Comparison of ENCODE assay signal across 1 cellular context in the genomic region with DNA sequence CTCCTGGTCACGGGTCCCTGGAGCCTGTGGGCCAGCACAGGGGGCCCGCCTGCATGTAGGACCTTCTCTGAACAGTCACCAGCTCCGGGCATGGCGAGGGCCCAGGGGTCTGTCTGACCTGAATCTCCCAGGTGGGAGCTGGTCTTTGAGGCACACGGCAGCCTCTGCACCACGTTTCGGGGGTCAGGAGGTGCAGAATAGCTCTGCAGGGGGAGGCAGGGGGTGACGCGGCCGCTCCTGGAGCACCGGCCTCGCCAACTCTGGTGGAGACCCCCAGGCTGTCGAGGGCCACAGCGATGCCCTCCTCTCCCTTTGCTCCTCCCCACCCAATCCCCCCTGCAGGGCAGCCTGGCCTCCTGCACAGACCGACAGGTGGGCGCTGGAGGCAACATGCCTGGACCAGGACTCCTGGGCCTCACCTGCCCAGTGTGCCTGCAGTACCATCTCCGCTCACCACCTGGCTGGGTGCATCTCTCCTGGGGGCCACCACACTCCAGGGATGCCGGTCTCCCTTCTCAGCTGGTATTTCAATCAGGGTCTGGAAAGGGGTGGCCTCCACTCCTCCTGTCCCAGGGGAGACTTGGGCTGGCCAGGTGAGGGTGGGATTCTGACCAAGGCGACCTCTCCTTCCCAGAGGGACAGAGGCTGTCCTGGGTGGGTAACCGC.
TF ChIP-seq lines count a peak whose summit lies in the region.

No MANE protein-coding gene starts in this region.

TF ChIP-seq in HepG2, 621 proteins besides CTCF, POLR2A, EP300 and RAD21:
- TF ChIP-seq, protein P1, sequence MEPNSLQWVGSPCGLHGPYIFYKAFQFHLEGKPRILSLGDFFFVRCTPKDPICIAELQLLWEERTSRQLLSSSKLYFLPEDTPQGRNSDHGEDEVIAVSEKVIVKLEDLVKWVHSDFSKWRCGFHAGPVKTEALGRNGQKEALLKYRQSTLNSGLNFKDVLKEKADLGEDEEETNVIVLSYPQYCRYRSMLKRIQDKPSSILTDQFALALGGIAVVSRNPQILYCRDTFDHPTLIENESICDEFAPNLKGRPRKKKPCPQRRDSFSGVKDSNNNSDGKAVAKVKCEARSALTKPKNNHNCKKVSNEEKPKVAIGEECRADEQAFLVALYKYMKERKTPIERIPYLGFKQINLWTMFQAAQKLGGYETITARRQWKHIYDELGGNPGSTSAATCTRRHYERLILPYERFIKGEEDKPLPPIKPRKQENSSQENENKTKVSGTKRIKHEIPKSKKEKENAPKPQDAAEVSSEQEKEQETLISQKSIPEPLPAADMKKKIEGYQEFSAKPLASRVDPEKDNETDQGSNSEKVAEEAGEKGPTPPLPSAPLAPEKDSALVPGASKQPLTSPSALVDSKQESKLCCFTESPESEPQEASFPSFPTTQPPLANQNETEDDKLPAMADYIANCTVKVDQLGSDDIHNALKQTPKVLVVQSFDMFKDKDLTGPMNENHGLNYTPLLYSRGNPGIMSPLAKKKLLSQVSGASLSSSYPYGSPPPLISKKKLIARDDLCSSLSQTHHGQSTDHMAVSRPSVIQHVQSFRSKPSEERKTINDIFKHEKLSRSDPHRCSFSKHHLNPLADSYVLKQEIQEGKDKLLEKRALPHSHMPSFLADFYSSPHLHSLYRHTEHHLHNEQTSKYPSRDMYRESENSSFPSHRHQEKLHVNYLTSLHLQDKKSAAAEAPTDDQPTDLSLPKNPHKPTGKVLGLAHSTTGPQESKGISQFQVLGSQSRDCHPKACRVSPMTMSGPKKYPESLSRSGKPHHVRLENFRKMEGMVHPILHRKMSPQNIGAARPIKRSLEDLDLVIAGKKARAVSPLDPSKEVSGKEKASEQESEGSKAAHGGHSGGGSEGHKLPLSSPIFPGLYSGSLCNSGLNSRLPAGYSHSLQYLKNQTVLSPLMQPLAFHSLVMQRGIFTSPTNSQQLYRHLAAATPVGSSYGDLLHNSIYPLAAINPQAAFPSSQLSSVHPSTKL (CRISPR knock-in tag; IDR thresholded peaks at IDR 0.05), result no peak
- no peak for TF ChIP-seq ZFX (CRISPR knock-in tag; IDR thresholded peaks at IDR 0.05; ENCODE audit: low read depth)
- TF ChIP-seq ZNF891 (CRISPR knock-in tag; IDR thresholded peaks at IDR 0.05), result no peak
- TF ChIP-seq, protein P2, sequence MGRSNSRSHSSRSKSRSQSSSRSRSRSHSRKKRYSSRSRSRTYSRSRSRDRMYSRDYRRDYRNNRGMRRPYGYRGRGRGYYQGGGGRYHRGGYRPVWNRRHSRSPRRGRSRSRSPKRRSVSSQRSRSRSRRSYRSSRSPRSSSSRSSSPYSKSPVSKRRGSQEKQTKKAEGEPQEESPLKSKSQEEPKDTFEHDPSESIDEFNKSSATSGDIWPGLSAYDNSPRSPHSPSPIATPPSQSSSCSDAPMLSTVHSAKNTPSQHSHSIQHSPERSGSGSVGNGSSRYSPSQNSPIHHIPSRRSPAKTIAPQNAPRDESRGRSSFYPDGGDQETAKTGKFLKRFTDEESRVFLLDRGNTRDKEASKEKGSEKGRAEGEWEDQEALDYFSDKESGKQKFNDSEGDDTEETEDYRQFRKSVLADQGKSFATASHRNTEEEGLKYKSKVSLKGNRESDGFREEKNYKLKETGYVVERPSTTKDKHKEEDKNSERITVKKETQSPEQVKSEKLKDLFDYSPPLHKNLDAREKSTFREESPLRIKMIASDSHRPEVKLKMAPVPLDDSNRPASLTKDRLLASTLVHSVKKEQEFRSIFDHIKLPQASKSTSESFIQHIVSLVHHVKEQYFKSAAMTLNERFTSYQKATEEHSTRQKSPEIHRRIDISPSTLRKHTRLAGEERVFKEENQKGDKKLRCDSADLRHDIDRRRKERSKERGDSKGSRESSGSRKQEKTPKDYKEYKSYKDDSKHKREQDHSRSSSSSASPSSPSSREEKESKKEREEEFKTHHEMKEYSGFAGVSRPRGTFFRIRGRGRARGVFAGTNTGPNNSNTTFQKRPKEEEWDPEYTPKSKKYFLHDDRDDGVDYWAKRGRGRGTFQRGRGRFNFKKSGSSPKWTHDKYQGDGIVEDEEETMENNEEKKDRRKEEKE (IDR thresholded peaks at IDR 0.05), result no peak
- TF ChIP-seq, protein P3, sequence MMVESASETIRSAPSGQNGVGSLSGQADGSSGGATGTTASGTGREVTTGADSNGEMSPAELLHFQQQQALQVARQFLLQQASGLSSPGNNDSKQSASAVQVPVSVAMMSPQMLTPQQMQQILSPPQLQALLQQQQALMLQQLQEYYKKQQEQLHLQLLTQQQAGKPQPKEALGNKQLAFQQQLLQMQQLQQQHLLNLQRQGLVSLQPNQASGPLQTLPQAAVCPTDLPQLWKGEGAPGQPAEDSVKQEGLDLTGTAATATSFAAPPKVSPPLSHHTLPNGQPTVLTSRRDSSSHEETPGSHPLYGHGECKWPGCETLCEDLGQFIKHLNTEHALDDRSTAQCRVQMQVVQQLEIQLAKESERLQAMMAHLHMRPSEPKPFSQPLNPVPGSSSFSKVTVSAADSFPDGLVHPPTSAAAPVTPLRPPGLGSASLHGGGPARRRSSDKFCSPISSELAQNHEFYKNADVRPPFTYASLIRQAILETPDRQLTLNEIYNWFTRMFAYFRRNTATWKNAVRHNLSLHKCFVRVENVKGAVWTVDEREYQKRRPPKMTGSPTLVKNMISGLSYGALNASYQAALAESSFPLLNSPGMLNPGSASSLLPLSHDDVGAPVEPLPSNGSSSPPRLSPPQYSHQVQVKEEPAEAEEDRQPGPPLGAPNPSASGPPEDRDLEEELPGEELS (CRISPR knock-in tag; IDR thresholded peaks at IDR 0.05), result no peak
- no peak for TF ChIP-seq EZH2 (conservative IDR thresholded peaks at IDR 0.05; ENCODE audit: low read depth, low read length)
- TF ChIP-seq KDM4B (CRISPR knock-in tag; IDR thresholded peaks at IDR 0.05), result no peak
- TF ChIP-seq, protein P4, sequence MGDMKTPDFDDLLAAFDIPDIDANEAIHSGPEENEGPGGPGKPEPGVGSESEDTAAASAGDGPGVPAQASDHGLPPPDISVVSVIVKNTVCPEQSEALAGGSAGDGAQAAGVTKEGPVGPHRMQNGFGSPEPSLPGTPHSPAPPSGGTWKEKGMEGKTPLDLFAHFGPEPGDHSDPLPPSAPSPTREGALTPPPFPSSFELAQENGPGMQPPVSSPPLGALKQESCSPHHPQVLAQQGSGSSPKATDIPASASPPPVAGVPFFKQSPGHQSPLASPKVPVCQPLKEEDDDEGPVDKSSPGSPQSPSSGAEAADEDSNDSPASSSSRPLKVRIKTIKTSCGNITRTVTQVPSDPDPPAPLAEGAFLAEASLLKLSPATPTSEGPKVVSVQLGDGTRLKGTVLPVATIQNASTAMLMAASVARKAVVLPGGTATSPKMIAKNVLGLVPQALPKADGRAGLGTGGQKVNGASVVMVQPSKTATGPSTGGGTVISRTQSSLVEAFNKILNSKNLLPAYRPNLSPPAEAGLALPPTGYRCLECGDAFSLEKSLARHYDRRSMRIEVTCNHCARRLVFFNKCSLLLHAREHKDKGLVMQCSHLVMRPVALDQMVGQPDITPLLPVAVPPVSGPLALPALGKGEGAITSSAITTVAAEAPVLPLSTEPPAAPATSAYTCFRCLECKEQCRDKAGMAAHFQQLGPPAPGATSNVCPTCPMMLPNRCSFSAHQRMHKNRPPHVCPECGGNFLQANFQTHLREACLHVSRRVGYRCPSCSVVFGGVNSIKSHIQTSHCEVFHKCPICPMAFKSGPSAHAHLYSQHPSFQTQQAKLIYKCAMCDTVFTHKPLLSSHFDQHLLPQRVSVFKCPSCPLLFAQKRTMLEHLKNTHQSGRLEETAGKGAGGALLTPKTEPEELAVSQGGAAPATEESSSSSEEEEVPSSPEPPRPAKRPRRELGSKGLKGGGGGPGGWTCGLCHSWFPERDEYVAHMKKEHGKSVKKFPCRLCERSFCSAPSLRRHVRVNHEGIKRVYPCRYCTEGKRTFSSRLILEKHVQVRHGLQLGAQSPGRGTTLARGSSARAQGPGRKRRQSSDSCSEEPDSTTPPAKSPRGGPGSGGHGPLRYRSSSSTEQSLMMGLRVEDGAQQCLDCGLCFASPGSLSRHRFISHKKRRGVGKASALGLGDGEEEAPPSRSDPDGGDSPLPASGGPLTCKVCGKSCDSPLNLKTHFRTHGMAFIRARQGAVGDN (CRISPR knock-in tag; IDR thresholded peaks at IDR 0.05), result no peak
- no peak for TF ChIP-seq KLF9 (CRISPR knock-in tag; IDR thresholded peaks at IDR 0.05; ENCODE audit: low read depth)
